Comparison of ENCODE assay signal across 9 cellular contexts in the genomic region with DNA sequence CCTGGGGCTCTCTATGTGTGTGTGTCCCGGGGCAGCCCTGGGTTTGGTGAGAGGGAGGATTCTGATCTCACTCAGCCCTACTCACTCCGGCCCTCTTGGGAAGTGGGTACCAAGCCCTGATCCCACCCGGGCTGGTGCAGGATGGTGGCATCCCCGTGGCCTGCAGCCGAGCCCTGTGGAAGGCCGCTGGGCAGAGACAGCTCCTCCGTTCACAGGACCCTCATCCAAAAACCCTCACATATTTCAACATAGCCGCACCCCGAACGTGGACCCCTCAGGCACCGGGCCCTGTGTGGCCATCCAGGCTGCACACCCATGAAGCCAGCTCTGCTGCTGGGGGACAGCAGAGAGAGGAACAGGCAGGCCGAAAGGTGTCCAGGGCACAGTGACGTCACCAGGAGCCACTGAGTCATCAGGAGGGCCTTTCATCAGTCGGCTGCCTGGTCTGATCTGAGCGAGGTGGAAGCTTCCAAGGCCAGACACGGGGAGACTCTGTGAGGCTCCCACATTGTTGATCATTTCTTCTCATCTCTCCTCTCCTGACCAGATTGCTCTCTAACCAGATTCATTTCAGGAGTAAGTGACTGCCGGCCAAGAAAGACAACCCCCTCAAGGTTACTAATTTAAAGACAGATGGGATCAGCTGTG. TPM values are rescaled to one million over a fixed set of nuclear protein-coding genes. Genes with fewer than 3 reads are reported as not detected.
DNase-seq lines count a peak whose midpoint lies in the region; ATAC-seq and TF ChIP-seq lines count a peak whose summit lies in the region.
"Had no signal": no experiment of that assay in that cellular context is flagged by ENCODE, and none has a peak within 500 bp of the region (broad histone marks: within the 10 kb centered on the region; RNA-seq: fewer than 3 reads in every experiment).

No MANE protein-coding gene starts in this region.

- peaks cover 9% of the 10 kb centered on the region for H3K4me1 Mint-ChIP-seq in chondrocyte (ENCODE audit: low read depth)
- peaks cover 26% of the 10 kb centered on the region for H3K4me1 Mint-ChIP-seq in stimulated activated memory B cell treated with anti-CD40 and anti-IgM and Interleukin-4, amounts not matched to agents 10 μg/mL and 1 μg/mL and 100 μg/mL, for 72 hours

- H3K27me3 Mint-ChIP-seq in chondrocyte (ENCODE audit: low read depth) = no peaks in the 10 kb centered on the region
- peaks cover 25% of the 10 kb centered on the region for H3K27me3 Mint-ChIP-seq in stimulated activated memory B cell treated with anti-CD40 and anti-IgM and Interleukin-4, amounts not matched to agents 10 μg/mL and 1 μg/mL and 100 μg/mL, for 72 hours

- no peak for DNase-seq in activated naive CD4-positive, alpha-beta T cell treated with anti-CD3 and anti-CD28 coated beads, Interleukin-2, amount 50 U/mL, for 72 hours (ENCODE audit: low spot score in 2 of 2)
- DNase-seq in activated naive CD4-positive, alpha-beta T cell treated with anti-CD3 and anti-CD28 coated beads, Interleukin-2, amount 50 U/mL, for 16 hours = no peak
- peak; percentile 38 for DNase-seq in LHCN-M2 (ENCODE audit: low read depth)
- DNase-seq in chondrocyte (ENCODE audit: low spot score) = peak; percentile 68
- no peak for DNase-seq in NCI-H187 treated with DMSO at 0.1 percent for 48 hours (lab: John Stamatoyannopoulos, UW)
- DNase-seq: Karpas-422 had no signal

- H3K27ac Mint-ChIP-seq in activated naive CD4-positive, alpha-beta T cell treated with anti-CD3 and anti-CD28 coated beads, Interleukin-2, amount 50 U/mL, for 72 hours = peak overlapping the region in 1 of 2 donors; percentile 29
- H3K27ac Mint-ChIP-seq in chondrocyte (ENCODE audit: unreplicated experiment) = peak overlapping the region; percentile 22
- H3K27ac Mint-ChIP-seq in stimulated activated memory B cell treated with anti-CD40 and anti-IgM and Interleukin-4, amounts not matched to agents 10 μg/mL and 1 μg/mL and 100 μg/mL, for 72 hours = no peak overlapping the region

- TF ChIP-seq CTCF in chondrocyte (IDR thresholded peaks at IDR 0.05) = no peak

- H3K9me3 Mint-ChIP-seq in activated naive CD4-positive, alpha-beta T cell treated with anti-CD3 and anti-CD28 coated beads, Interleukin-2, amount 50 U/mL, for 72 hours = no peaks in the 10 kb centered on the region
- H3K9me3 Mint-ChIP-seq in chondrocyte (ENCODE audit: low read depth) = no peaks in the 10 kb centered on the region
- no peaks in the 10 kb centered on the region for H3K9me3 Mint-ChIP-seq in stimulated activated memory B cell treated with anti-CD40 and anti-IgM and Interleukin-4, amounts not matched to agents 10 μg/mL and 1 μg/mL and 100 μg/mL, for 72 hours

- H3K4me3 Mint-ChIP-seq in chondrocyte (ENCODE audit: unreplicated experiment) = no peak overlapping the region
- no peak overlapping the region for H3K4me3 Mint-ChIP-seq in stimulated activated memory B cell treated with anti-CD40 and anti-IgM and Interleukin-4, amounts not matched to agents 10 μg/mL and 1 μg/mL and 100 μg/mL, for 72 hours

- peak; percentile 71 to 78 for ATAC-seq in activated naive CD4-positive, alpha-beta T cell treated with anti-CD3 and anti-CD28 coated beads, Interleukin-2, amount 50 U/mL, for 72 hours
- ATAC-seq in stimulated activated memory B cell treated with anti-CD40 and anti-IgM and Interleukin-4, amounts not matched to agents 10 μg/mL and 1 μg/mL and 100 μg/mL, for 72 hours = peak; percentile 44
- ATAC-seq in GM19324 (IDR thresholded peaks at IDR 0.05; ENCODE audit: low FRiP score, unreplicated experiment) (no peak), HG02610 (IDR thresholded peaks at IDR 0.05; ENCODE audit: unreplicated experiment) (no peak)

- H3K36me3 Mint-ChIP-seq in activated naive CD4-positive, alpha-beta T cell treated with anti-CD3 and anti-CD28 coated beads, Interleukin-2, amount 50 U/mL, for 72 hours = no peaks in the 10 kb centered on the region
- peaks cover 9% of the 10 kb centered on the region for H3K36me3 Mint-ChIP-seq in chondrocyte (ENCODE audit: low read depth)
- no peaks in the 10 kb centered on the region for H3K36me3 Mint-ChIP-seq in stimulated activated memory B cell treated with anti-CD40 and anti-IgM and Interleukin-4, amounts not matched to agents 10 μg/mL and 1 μg/mL and 100 μg/mL, for 72 hours

RNA-seq across cellular contexts. Expression of gene GPR157, which starts 16.2 kb away (rescaled TPM):
- total RNA-seq in activated naive CD4-positive, alpha-beta T cell treated with anti-CD3 and anti-CD28 coated beads, Interleukin-2, amount 50 U/mL, for 72 hours = 1 to 10 TPM; 4.5 to 9.1 TPM
- total RNA-seq in LHCN-M2 (2014; rRNA removed) (1.9 TPM in 2 replicates), chondrocyte (1.9 to 8.2 TPM (median 6.9 TPM) in 3 replicates)
- polyA plus RNA-seq in LHCN-M2 (2012) = 3.0 TPM

Comparison
In these comparisons a context has a peak if more than half of its experiments do, and no peak if none do; other contexts are left out.
1. ATAC-seq: peak in activated naive CD4-positive, alpha-beta T cell treated with anti-CD3 and anti-CD28 coated beads, Interleukin-2, amount 50 U/mL, for 72 hours (2 of 2) and stimulated activated memory B cell treated with anti-CD40 and anti-IgM and Interleukin-4, amounts not matched to agents 10 μg/mL and 1 μg/mL and 100 μg/mL, for 72 hours (single experiment); none in GM19324 (single experiment) and HG02610 (single experiment).
2. DNase-seq: peak in LHCN-M2 (single experiment) and chondrocyte (single experiment); none in activated naive CD4-positive, alpha-beta T cell treated with anti-CD3 and anti-CD28 coated beads, Interleukin-2, amount 50 U/mL, for 72 hours (0 of 2), activated naive CD4-positive, alpha-beta T cell treated with anti-CD3 and anti-CD28 coated beads, Interleukin-2, amount 50 U/mL, for 16 hours (single experiment) and NCI-H187 treated with DMSO at 0.1 percent for 48 hours (single experiment).